Comparison of ENCODE assay signal across 23 cellular contexts in genomic region chr14:93263416-93263815, GRCh38. TPM values are rescaled to one million over a fixed set of nuclear protein-coding genes. Genes with fewer than 3 reads are reported as not detected.
DNase-seq lines count a peak whose midpoint lies in the region; ATAC-seq, FAIRE-seq and TF ChIP-seq lines count a peak whose summit lies in the region.
"Had no signal": no experiment of that assay in that cellular context is flagged by ENCODE, and none has a peak within 500 bp of the region (broad histone marks: within the 10 kb centered on the region; RNA-seq: fewer than 3 reads in every experiment).

No MANE protein-coding gene starts in this region.

- TF ChIP-seq CTCF in fibroblast of the aortic adventitia (IDR thresholded peaks at IDR 0.05; ENCODE audit: insufficient read depth, low read length): no peak

- no peak for ATAC-seq in GM18870 (IDR thresholded peaks at IDR 0.05; ENCODE audit: unreplicated experiment)
- ATAC-seq: activated CD4-positive, alpha-beta T cell treated with anti-CD3 and anti-CD28 coated beads for 36 hours; sciatic nerve had no signal

- peak; percentile 6 for FAIRE-seq in H54 (lab: Jason Lieb, UNC)
- FAIRE-seq: endothelial cell of umbilical vein, GM12891 had no signal

- no peak overlapping the region for H3K4me3 ChIP-seq in fibroblast of the aortic adventitia (ENCODE audit: low read depth, low read length)
- H3K4me3 ChIP-seq: thyroid gland had no signal

- DNase-seq in AG08396 (ENCODE audit: low spot score) (peak; percentile 7), H54 (ENCODE audit: insufficient read length, low spot score) (no peak), astrocyte of the hippocampus (ENCODE audit: low read depth, low spot score) (peak; percentile 51), fibroblast of the aortic adventitia (ENCODE audit: low read depth) (peak; percentile 31), NOMO-1 (lab: John Stamatoyannopoulos, UW; ENCODE audit: unreplicated experiment in 2 of 2) (no peak), glomerular visceral epithelial cell (ENCODE audit: extremely low spot score) (no peak), globus pallidus (ENCODE audit: low spot score) (no peak)
- DNase-seq: activated CD4-positive, alpha-beta T cell treated with anti-CD3 and anti-CD28 coated beads for 36 hours; activated naive CD4-positive, alpha-beta T cell treated with Interleukin-2 at 50 U/mL for 16 hours; activated T-cell treated with anti-CD3 and anti-CD28 coated beads, Interleukin-2, amount 50 U/mL, for 24 hours; aorta; C1 segment of cervical spinal cord; Calu3; cerebellar nuclear complex; kidney glomerular epithelial cell; NCI-H2029 treated with DMSO at 0.1 percent for 48 hours; NCI-H510A; RPMI8226; thyroid gland had no signal

- no peak for TF ChIP-seq POLR2A in H54 (IDR thresholded peaks at IDR 0.05; ENCODE audit: low read depth, low read length)

RNA-seq across cellular contexts. Expression of gene UBR7, which starts 56.4 kb away (rescaled TPM):
- total RNA-seq in fibroblast of the aortic adventitia (ENCODE audit: low replicate concordance): 43.3 and 46.9 TPM in 2 replicates

RNA-seq across cellular contexts. Expression of gene GON7, which starts 56.6 kb away (rescaled TPM):
- 17.3 and 28.1 TPM in 2 replicates for total RNA-seq in fibroblast of the aortic adventitia (ENCODE audit: low replicate concordance)

Comparison
In these comparisons a context has a peak if more than half of its experiments do, and no peak if none do; other contexts are left out.
1. DNase-seq: peak in AG08396 (single experiment), astrocyte of the hippocampus (single experiment) and fibroblast of the aortic adventitia (single experiment); none in H54 (single experiment), NOMO-1 (0 of 2), glomerular visceral epithelial cell (single experiment) and globus pallidus (single experiment).